8 cellular contexts compared by ENCODE assay signal in genomic region chr1:77282187-77282865, GRCh38. TPM values are rescaled to one million over a fixed set of nuclear protein-coding genes. Genes with fewer than 3 reads are reported as not detected.
DNase-seq lines count a peak whose midpoint lies in the region; ATAC-seq and TF ChIP-seq lines count a peak whose summit lies in the region.

No MANE protein-coding gene starts in this region.

- no peak for TF ChIP-seq CTCF in GM12864 (IDR thresholded peaks at IDR 0.05; ENCODE audit: low read depth, low read length, missing control alignments)
- no peak for TF ChIP-seq CTCF in SU-DHL-6 (IDR thresholded peaks at IDR 0.05; ENCODE audit: insufficient read depth, low read length, poor library complexity, severe bottlenecking)
- TF ChIP-seq CTCF in MCF 10A (IDR thresholded peaks at IDR 0.05; ENCODE audit: unreplicated experiment), result no peak

- H3K9ac ChIP-seq in SU-DHL-6 (ENCODE audit: low read length), result peak overlapping the region; percentile 36; the same call in 1 of the 2 replicates

- H3K27ac ChIP-seq in SU-DHL-6 (ENCODE audit: low read depth, low read length), result no peak overlapping the region

- H3K27ac Mint-ChIP-seq in MCF 10A (ENCODE audit: low read depth, unreplicated experiment), result no peak overlapping the region
- H3K27ac Mint-ChIP-seq in immature natural killer cell, result no peak overlapping the region

- no peaks in the 10 kb centered on the region for H4K20me1 ChIP-seq in SU-DHL-6 (ENCODE audit: low read depth, low read length)

- H3K4me3 Mint-ChIP-seq in MCF 10A (ENCODE audit: unreplicated experiment) (peak overlapping the region; percentile 53), immature natural killer cell (peak overlapping the region; percentile 72 to 88 (median 81))

- no peaks in the 10 kb centered on the region for H3K9me3 ChIP-seq in SU-DHL-6 (ENCODE audit: insufficient read depth, low read length)

- peak; percentile 25 for ATAC-seq in HG02870 (IDR thresholded peaks at IDR 0.05; ENCODE audit: unreplicated experiment)

- peak overlapping the region; percentile 52 for H3K4me2 ChIP-seq in SU-DHL-6 (ENCODE audit: low read depth, low read length, poor library complexity, severe bottlenecking)

- H3K9me3 Mint-ChIP-seq in MCF 10A (ENCODE audit: unreplicated experiment), result no peaks in the 10 kb centered on the region
- no peaks in the 10 kb centered on the region for H3K9me3 Mint-ChIP-seq in immature natural killer cell

- CTCF ChIA-PET in MCF 10A (lab: Yijun Ruan, JAX), result no interaction called here

- H3K36me3 ChIP-seq in SU-DHL-6 (ENCODE audit: low read length), result no peaks in the 10 kb centered on the region

- peaks cover 4% of the 10 kb centered on the region for H3K4me1 Mint-ChIP-seq in MCF 10A (ENCODE audit: insufficient read depth, unreplicated experiment)
- peaks cover 37 to 39% of the 10 kb centered on the region in 2 donors for H3K4me1 Mint-ChIP-seq in immature natural killer cell

- H3K9me2 ChIP-seq in SU-DHL-6 (replicated peaks; ENCODE audit: insufficient read depth, low read length), result no peaks in the 10 kb centered on the region

- H3K36me3 Mint-ChIP-seq in MCF 10A (ENCODE audit: insufficient read depth, unreplicated experiment) (no peaks in the 10 kb centered on the region), immature natural killer cell (peaks cover 0 to under 1% (median 0%) of the 10 kb centered on the region in 3 donors)

- intact Hi-C loops in MCF 10A (cut with micrococcal nuclease), result no loop called here

- no TSS peak for BruUV-seq in MCF 10A (replicated peaks; lab: Mats Ljungman, UMichigan)

- H3K4me3 ChIP-seq in GM12864 (ENCODE audit: low read depth, low read length), result peak overlapping the region; percentile 29
- H3K4me3 ChIP-seq in SU-DHL-6 (ENCODE audit: insufficient read depth, low read length, poor library complexity, severe bottlenecking), result peak overlapping the region; percentile 47

- 0 out of 2 replicates have a peak, but pooled peaks cover 3% of the 10 kb centered on the region for H3F3A ChIP-seq in SU-DHL-6 (ENCODE audit: insufficient read depth)

- H3K79me2 ChIP-seq in SU-DHL-6 (ENCODE audit: insufficient read depth, low read length), result no peaks in the 10 kb centered on the region

- POLR2A ChIA-PET in MCF 10A (lab: Yijun Ruan, JAX), result no interaction called here

- DNase-seq in GM12864 (ENCODE audit: low read depth) (no peak), MCF 10A (ENCODE audit: unreplicated experiment) (peak; percentile 30), immature natural killer cell (peak in 2 of 3 donors; percentile 25 to 34), NCI-H2107 treated with DMSO at 0.1 percent for 48 hours (lab: John Stamatoyannopoulos, UW; ENCODE audit: unreplicated experiment) (no peak), Ammon's horn (ENCODE audit: low spot score) (no peak)
- peak; percentile 4 to 14 for DNase-seq in stimulated activated CD4-positive, alpha-beta T cell treated with anti-CD3 and anti-CD28 coated beads, Interleukin-15, amount 100 ng/mL, for 1 hour (ENCODE audit: low read depth in 1 of 2, low spot score in 1 of 2)

- peaks cover 55% of the 10 kb centered on the region for H3K27me3 Mint-ChIP-seq in MCF 10A (ENCODE audit: insufficient read depth, unreplicated experiment)
- H3K27me3 Mint-ChIP-seq in immature natural killer cell (ENCODE audit: low read depth in 3 of 3), result peaks cover 5 to 17% (median 6%) of the 10 kb centered on the region in 3 donors

- peak overlapping the region; percentile 22 for H2AFZ ChIP-seq in SU-DHL-6 (ENCODE audit: low read depth, low read length, severe bottlenecking)

- no peaks in the 10 kb centered on the region for H3K27me3 ChIP-seq in SU-DHL-6 (ENCODE audit: low read length)

RNA-seq across cellular contexts. Expression of gene AK5, which starts 0.5 kb away (rescaled TPM):
- not detected in 2 replicates for total RNA-seq in MCF 10A (2022)
- polyA plus RNA-seq in immature natural killer cell, result 10 to 100 TPM in 2 of 3 donors, 1 to 10 TPM in 1; 6.3 to 18.8 (median 13.6) TPM

Comparison
In these comparisons a context has a peak if more than half of its experiments do, and no peak if none do; other contexts are left out.
1. DNase-seq: peak in MCF 10A (single experiment), immature natural killer cell (2 of 3) and stimulated activated CD4-positive, alpha-beta T cell treated with anti-CD3 and anti-CD28 coated beads, Interleukin-15, amount 100 ng/mL, for 1 hour (2 of 2); none in GM12864 (single experiment), NCI-H2107 treated with DMSO at 0.1 percent for 48 hours (single experiment) and Ammon's horn (single experiment).